ENCODE assay signal across 28 cellular contexts in genomic region chr5:77328926-77329647, GRCh38.
DNase-seq lines count a peak whose midpoint lies in the region; ATAC-seq and TF ChIP-seq lines count a peak whose summit lies in the region.
"Had no signal": no experiment of that assay in that cellular context is flagged by ENCODE, and none has a peak within 500 bp of the region (broad histone marks: within the 10 kb centered on the region; RNA-seq: fewer than 3 reads in every experiment).

No MANE protein-coding gene starts in this region.

- no peaks in the 10 kb centered on the region for H3K36me3 ChIP-seq in WERI-Rb-1
- H3K36me3 ChIP-seq: BE2C, breast epithelium, left ventricle myocardium inferior had no signal

- no peak for DNase-seq in activated T-cell treated with anti-CD3 and anti-CD28 coated beads, Interleukin-2, amount 50 U/mL, for 24 hours
- DNase-seq in activated T-cell treated with anti-CD3 and anti-CD28 coated beads for 4 hours (no peak), WERI-Rb-1 (peak; percentile 22), NCI-H1105 treated with DMSO at 0.1 percent for 48 hours (lab: John Stamatoyannopoulos, UW) (no peak), midbrain (lab: John Stamatoyannopoulos, UW) (no peak)
- DNase-seq in activated naive CD8-positive, alpha-beta T cell treated with anti-CD3 and anti-CD28 coated beads, Interleukin-2, amount 10 ng/mL, durations not matched to agents 7 days and 5 days: no peak
- no peak for DNase-seq in stimulated activated effector memory CD8-positive, alpha-beta T cell treated with anti-CD3 and anti-CD28 coated beads, Interleukin-12 subunit alpha, Interleukin-12 subunit beta, amount 100 ng/mL, for 72 hours (ENCODE audit: low spot score in 2 of 2)
- DNase-seq: ACHN; activated CD8-positive, alpha-beta memory T cell treated with anti-CD3 and anti-CD28 coated beads for 24 hours; amygdala; BE2C; DMS153; glutamatergic neuron; left ventricle myocardium inferior; NCI-H2171 treated with DMSO at 0.1 percent for 48 hours; NCI-H510A treated with DMSO at 0.1 percent for 48 hours; NK-92 treated with Interleukin-12 subunit alpha and Interleukin-12 subunit beta, amount 100 ng/mL, for 24 hours; occipital lobe; retina; SHP77 treated with DMSO at 0.1 percent for 48 hours; stimulated activated CD4-positive, alpha-beta T cell treated with anti-CD3 and anti-CD28 coated beads, Interleukin-1b, Interleukin-23, amount 100 ng/mL, for 48 hours; substantia nigra; T1000 had no signal

- H3K9me3 Mint-ChIP-seq in activated T-cell treated with anti-CD3 and anti-CD28 coated beads, Interleukin-2, amount 50 U/mL, for 24 hours: no peaks in the 10 kb centered on the region
- H3K9me3 Mint-ChIP-seq in activated naive CD8-positive, alpha-beta T cell treated with anti-CD3 and anti-CD28 coated beads, Interleukin-2, amount 10 ng/mL, durations not matched to agents 7 days and 5 days: no peaks in the 10 kb centered on the region
- no peaks in the 10 kb centered on the region for H3K9me3 Mint-ChIP-seq in stimulated activated effector memory CD8-positive, alpha-beta T cell treated with anti-CD3 and anti-CD28 coated beads, Interleukin-12 subunit alpha, Interleukin-12 subunit beta, amount 100 ng/mL, for 72 hours
- H3K9me3 Mint-ChIP-seq: WTC11 had no signal

- H3K4me1 Mint-ChIP-seq in activated T-cell treated with anti-CD3 and anti-CD28 coated beads, Interleukin-2, amount 50 U/mL, for 24 hours (ENCODE audit: low read depth): peaks cover 21% of the 10 kb centered on the region
- H3K4me1 Mint-ChIP-seq in activated naive CD8-positive, alpha-beta T cell treated with anti-CD3 and anti-CD28 coated beads, Interleukin-2, amount 10 ng/mL, durations not matched to agents 7 days and 5 days: peaks cover 14% of the 10 kb centered on the region
- peaks cover 8% of the 10 kb centered on the region for H3K4me1 Mint-ChIP-seq in stimulated activated effector memory CD8-positive, alpha-beta T cell treated with anti-CD3 and anti-CD28 coated beads, Interleukin-12 subunit alpha, Interleukin-12 subunit beta, amount 100 ng/mL, for 72 hours

- H3K27ac ChIP-seq in WERI-Rb-1: no peak overlapping the region
- H3K27ac ChIP-seq: breast epithelium, epithelial cell of prostate, left ventricle myocardium inferior had no signal

- peaks cover 13% of the 10 kb centered on the region for H3K27me3 Mint-ChIP-seq in activated T-cell treated with anti-CD3 and anti-CD28 coated beads, Interleukin-2, amount 50 U/mL, for 24 hours
- peaks cover 5% of the 10 kb centered on the region for H3K27me3 Mint-ChIP-seq in activated naive CD8-positive, alpha-beta T cell treated with anti-CD3 and anti-CD28 coated beads, Interleukin-2, amount 10 ng/mL, durations not matched to agents 7 days and 5 days

- H3K4me3 ChIP-seq in WERI-Rb-1 (ENCODE audit: low read depth, low read length): no peak overlapping the region
- H3K4me3 ChIP-seq: breast epithelium, left ventricle myocardium inferior, smooth muscle cell had no signal

- POLR2A ChIA-PET in activated naive CD8-positive, alpha-beta T cell treated with anti-CD3 and anti-CD28 coated beads, Interleukin-2, amount 10 ng/mL, durations not matched to agents 7 days and 5 days (lab: Charles Lee): interaction anchor here (0.5 kb wide), 1 partner anchor 473 kb away, joined by 3 read pairs; no protein-coding TSS in a partner anchor

- H3K9me3 ChIP-seq in WERI-Rb-1 (ENCODE audit: severe bottlenecking): no peaks in the 10 kb centered on the region
- H3K9me3 ChIP-seq: BE2C, breast epithelium, left ventricle myocardium inferior had no signal

- H3K27me3 ChIP-seq in WERI-Rb-1 (ENCODE audit: insufficient read depth, low read depth, severe bottlenecking): no peaks in the 10 kb centered on the region
- H3K27me3 ChIP-seq: BE2C, breast epithelium had no signal

- H3K27ac Mint-ChIP-seq in activated T-cell treated with anti-CD3 and anti-CD28 coated beads, Interleukin-2, amount 50 U/mL, for 24 hours: peak overlapping the region; percentile 79
- H3K27ac Mint-ChIP-seq in activated naive CD8-positive, alpha-beta T cell treated with anti-CD3 and anti-CD28 coated beads, Interleukin-2, amount 10 ng/mL, durations not matched to agents 7 days and 5 days: no peak overlapping the region
- no peak overlapping the region for H3K27ac Mint-ChIP-seq in stimulated activated effector memory CD8-positive, alpha-beta T cell treated with anti-CD3 and anti-CD28 coated beads, Interleukin-12 subunit alpha, Interleukin-12 subunit beta, amount 100 ng/mL, for 72 hours
- H3K27ac Mint-ChIP-seq: WTC11 had no signal

- no peak overlapping the region for H3K4me3 Mint-ChIP-seq in activated T-cell treated with anti-CD3 and anti-CD28 coated beads, Interleukin-2, amount 50 U/mL, for 24 hours
- H3K4me3 Mint-ChIP-seq in activated naive CD8-positive, alpha-beta T cell treated with anti-CD3 and anti-CD28 coated beads, Interleukin-2, amount 10 ng/mL, durations not matched to agents 7 days and 5 days: peak overlapping the region; percentile 48
- H3K4me3 Mint-ChIP-seq in stimulated activated effector memory CD8-positive, alpha-beta T cell treated with anti-CD3 and anti-CD28 coated beads, Interleukin-12 subunit alpha, Interleukin-12 subunit beta, amount 100 ng/mL, for 72 hours: no peak overlapping the region
- H3K4me3 Mint-ChIP-seq: WTC11 had no signal

- ATAC-seq in activated naive CD8-positive, alpha-beta T cell treated with anti-CD3 and anti-CD28 coated beads, Interleukin-2, amount 10 ng/mL, durations not matched to agents 7 days and 5 days (ENCODE audit: low read depth): peak; percentile 74
- peak; percentile 77 for ATAC-seq in stimulated activated effector memory CD8-positive, alpha-beta T cell treated with anti-CD3 and anti-CD28 coated beads, Interleukin-12 subunit alpha, Interleukin-12 subunit beta, amount 100 ng/mL, for 72 hours
- no peak for ATAC-seq in HG03460 (IDR thresholded peaks at IDR 0.05; ENCODE audit: unreplicated experiment)
- ATAC-seq: WTC11 had no signal

- no peak for TF ChIP-seq CTCF in WERI-Rb-1 (IDR thresholded peaks at IDR 0.05; ENCODE audit: low read depth, low read length)

- no peaks in the 10 kb centered on the region for H3K36me3 Mint-ChIP-seq in activated T-cell treated with anti-CD3 and anti-CD28 coated beads, Interleukin-2, amount 50 U/mL, for 24 hours (ENCODE audit: low read depth)
- H3K36me3 Mint-ChIP-seq in activated naive CD8-positive, alpha-beta T cell treated with anti-CD3 and anti-CD28 coated beads, Interleukin-2, amount 10 ng/mL, durations not matched to agents 7 days and 5 days: peaks cover 4% of the 10 kb centered on the region
- no peaks in the 10 kb centered on the region for H3K36me3 Mint-ChIP-seq in stimulated activated effector memory CD8-positive, alpha-beta T cell treated with anti-CD3 and anti-CD28 coated beads, Interleukin-12 subunit alpha, Interleukin-12 subunit beta, amount 100 ng/mL, for 72 hours
- H3K36me3 Mint-ChIP-seq: WTC11 had no signal
